Comparison of ENCODE assay signal across 8 cellular contexts in the genomic region with DNA sequence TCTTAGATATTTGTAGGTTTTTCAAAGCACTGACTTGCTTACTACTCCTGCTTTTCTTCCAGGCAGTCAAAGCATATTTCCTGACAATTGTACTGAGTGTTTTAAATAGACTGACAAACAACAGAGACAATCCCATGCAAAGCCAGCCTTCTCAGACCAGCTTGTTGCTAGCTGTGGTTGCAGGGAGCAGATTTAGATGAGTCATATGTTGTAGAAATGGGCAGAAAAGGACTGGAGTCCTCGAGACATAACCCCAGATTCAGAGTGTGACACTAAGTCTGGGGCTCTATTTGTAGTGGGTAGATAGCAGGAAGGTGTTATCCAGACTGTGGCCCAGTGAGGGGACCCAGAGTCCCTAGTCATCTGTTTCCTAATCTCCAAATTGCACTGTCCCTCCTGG.
DNase-seq lines count a peak whose midpoint lies in the region; ATAC-seq and TF ChIP-seq lines count a peak whose summit lies in the region.

No MANE protein-coding gene starts in this region.

- H3K27ac ChIP-seq in DOHH2 (ENCODE audit: low read depth, low read length): no peak overlapping the region

- no peaks in the 10 kb centered on the region for H3K9me2 ChIP-seq in DOHH2 (replicated peaks; ENCODE audit: control insufficient read depth, low read length)

- peak; percentile 42 for ATAC-seq in HG03432 (IDR thresholded peaks at IDR 0.05; ENCODE audit: unreplicated experiment)
- peak; percentile 77 for ATAC-seq in activated naive CD8-positive, alpha-beta T cell treated with anti-CD3 and anti-CD28 coated beads, Interleukin-2, amount 10 ng/mL, durations not matched to agents 7 days and 5 days (ENCODE audit: low read depth)
- no peak for ATAC-seq in GM18519 (IDR thresholded peaks at IDR 0.05; ENCODE audit: low FRiP score, unreplicated experiment)

- peaks cover 26% of the 10 kb centered on the region for H3K4me1 Mint-ChIP-seq in activated naive CD8-positive, alpha-beta T cell treated with anti-CD3 and anti-CD28 coated beads, Interleukin-2, amount 10 ng/mL, durations not matched to agents 7 days and 5 days

- no peak overlapping the region for H3K4me3 ChIP-seq in DOHH2 (ENCODE audit: low read length)

- in situ Hi-C loops in GM13977 (cut with MboI; ENCODE audit: low pct_unique_long_range_greater_than_20kb, low sequenced_read_pairs, unreplicated experiment): no loop called here

- TF ChIP-seq CTCF in DOHH2 (IDR thresholded peaks at IDR 0.05; ENCODE audit: low read depth, low read length, poor library complexity, severe bottlenecking): no peak
- no peak for TF ChIP-seq CTCF in GM13977 (IDR thresholded peaks at IDR 0.05; ENCODE audit: extremely low read depth, insufficient read depth, missing control alignments)

- no peaks in the 10 kb centered on the region for H3F3A ChIP-seq in DOHH2 (ENCODE audit: control insufficient read depth, insufficient read depth)

- no peaks in the 10 kb centered on the region for H3K27me3 Mint-ChIP-seq in activated naive CD8-positive, alpha-beta T cell treated with anti-CD3 and anti-CD28 coated beads, Interleukin-2, amount 10 ng/mL, durations not matched to agents 7 days and 5 days

- peak overlapping the region; percentile 62 for H3K4me3 Mint-ChIP-seq in activated naive CD8-positive, alpha-beta T cell treated with anti-CD3 and anti-CD28 coated beads, Interleukin-2, amount 10 ng/mL, durations not matched to agents 7 days and 5 days

- POLR2A ChIA-PET in activated naive CD8-positive, alpha-beta T cell treated with anti-CD3 and anti-CD28 coated beads, Interleukin-2, amount 10 ng/mL, durations not matched to agents 7 days and 5 days (lab: Charles Lee): no interaction called here

- peaks cover 33% of the 10 kb centered on the region for H3K36me3 Mint-ChIP-seq in activated naive CD8-positive, alpha-beta T cell treated with anti-CD3 and anti-CD28 coated beads, Interleukin-2, amount 10 ng/mL, durations not matched to agents 7 days and 5 days

- H3K27ac Mint-ChIP-seq in activated naive CD8-positive, alpha-beta T cell treated with anti-CD3 and anti-CD28 coated beads, Interleukin-2, amount 10 ng/mL, durations not matched to agents 7 days and 5 days: peak overlapping the region; percentile 81

- H3K4me2 ChIP-seq in DOHH2 (ENCODE audit: low read length): peak overlapping the region; percentile 48; the same call in 1 of the 2 replicates

- no peaks in the 10 kb centered on the region for H4K20me1 ChIP-seq in DOHH2 (ENCODE audit: control insufficient read depth, insufficient read depth, low read depth, low read length)

- no peak for DNase-seq in activated naive CD8-positive, alpha-beta T cell treated with anti-CD3 and anti-CD28 coated beads, Interleukin-2, amount 10 ng/mL, durations not matched to agents 7 days and 5 days
- DNase-seq in myocyte (ENCODE audit: low read depth) (peak; percentile 72), SHP77 (lab: John Stamatoyannopoulos, UW) (no peak), GM13977 (ENCODE audit: low spot score) (no peak), GM19238 (ENCODE audit: insufficient read length, low spot score) (no peak)

- H3K9me3 ChIP-seq in DOHH2 (ENCODE audit: control insufficient read depth, insufficient read depth, low read length): no peaks in the 10 kb centered on the region

- no peaks in the 10 kb centered on the region for H3K79me2 ChIP-seq in DOHH2 (ENCODE audit: control insufficient read depth, low read length)

- peaks cover 2% of the 10 kb centered on the region for H3K9me3 Mint-ChIP-seq in activated naive CD8-positive, alpha-beta T cell treated with anti-CD3 and anti-CD28 coated beads, Interleukin-2, amount 10 ng/mL, durations not matched to agents 7 days and 5 days

- peaks cover 12% of the 10 kb centered on the region for H3K4me1 ChIP-seq in DOHH2 (ENCODE audit: control insufficient read depth, low read length)

- H3K27me3 ChIP-seq in DOHH2 (ENCODE audit: control insufficient read depth, low read length): peaks cover 4% of the 10 kb centered on the region

- no peaks in the 10 kb centered on the region for H3K36me3 ChIP-seq in DOHH2 (ENCODE audit: control insufficient read depth, low read length)
